ENCODE assay signal across 2 cellular contexts in the genomic region with DNA sequence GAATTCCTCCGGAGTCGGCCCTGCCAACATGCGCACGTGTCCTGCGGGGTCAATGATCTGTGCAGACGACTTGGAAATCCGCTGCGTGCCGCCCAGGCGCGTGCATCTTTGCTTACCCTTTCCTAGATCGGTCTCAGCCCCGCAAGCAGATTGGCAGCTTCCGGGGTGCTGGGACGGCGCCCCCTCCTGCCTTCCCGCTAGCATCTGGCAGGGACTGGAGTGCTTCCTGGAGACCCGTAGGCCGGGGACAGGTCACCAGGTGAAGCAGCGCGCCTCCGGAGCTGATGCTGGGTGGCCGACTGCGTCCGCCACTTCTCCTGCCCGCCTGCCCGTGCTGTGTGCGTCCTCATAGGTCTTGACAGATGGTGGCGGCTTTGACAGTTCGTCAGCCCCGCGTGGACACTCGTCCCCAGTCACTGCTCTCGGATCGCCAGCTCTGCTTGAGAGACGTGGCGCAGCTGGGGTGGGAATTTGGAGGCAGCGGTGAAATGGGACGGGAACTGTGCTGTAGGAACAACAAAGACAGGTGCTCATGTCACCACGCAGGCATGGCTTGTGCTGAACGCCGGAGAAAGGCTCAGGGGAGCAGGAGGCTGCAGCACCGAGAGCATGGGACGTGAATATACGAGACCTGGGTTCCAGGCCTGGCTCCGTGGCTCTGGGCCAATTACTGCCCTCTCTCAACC.
TF ChIP-seq lines count a peak whose summit lies in the region.

No MANE protein-coding gene starts in this region.

TF ChIP-seq in SK-N-SH, 30 proteins besides CTCF, POLR2A, EP300 and RAD21:
- TF ChIP-seq, protein P1, sequence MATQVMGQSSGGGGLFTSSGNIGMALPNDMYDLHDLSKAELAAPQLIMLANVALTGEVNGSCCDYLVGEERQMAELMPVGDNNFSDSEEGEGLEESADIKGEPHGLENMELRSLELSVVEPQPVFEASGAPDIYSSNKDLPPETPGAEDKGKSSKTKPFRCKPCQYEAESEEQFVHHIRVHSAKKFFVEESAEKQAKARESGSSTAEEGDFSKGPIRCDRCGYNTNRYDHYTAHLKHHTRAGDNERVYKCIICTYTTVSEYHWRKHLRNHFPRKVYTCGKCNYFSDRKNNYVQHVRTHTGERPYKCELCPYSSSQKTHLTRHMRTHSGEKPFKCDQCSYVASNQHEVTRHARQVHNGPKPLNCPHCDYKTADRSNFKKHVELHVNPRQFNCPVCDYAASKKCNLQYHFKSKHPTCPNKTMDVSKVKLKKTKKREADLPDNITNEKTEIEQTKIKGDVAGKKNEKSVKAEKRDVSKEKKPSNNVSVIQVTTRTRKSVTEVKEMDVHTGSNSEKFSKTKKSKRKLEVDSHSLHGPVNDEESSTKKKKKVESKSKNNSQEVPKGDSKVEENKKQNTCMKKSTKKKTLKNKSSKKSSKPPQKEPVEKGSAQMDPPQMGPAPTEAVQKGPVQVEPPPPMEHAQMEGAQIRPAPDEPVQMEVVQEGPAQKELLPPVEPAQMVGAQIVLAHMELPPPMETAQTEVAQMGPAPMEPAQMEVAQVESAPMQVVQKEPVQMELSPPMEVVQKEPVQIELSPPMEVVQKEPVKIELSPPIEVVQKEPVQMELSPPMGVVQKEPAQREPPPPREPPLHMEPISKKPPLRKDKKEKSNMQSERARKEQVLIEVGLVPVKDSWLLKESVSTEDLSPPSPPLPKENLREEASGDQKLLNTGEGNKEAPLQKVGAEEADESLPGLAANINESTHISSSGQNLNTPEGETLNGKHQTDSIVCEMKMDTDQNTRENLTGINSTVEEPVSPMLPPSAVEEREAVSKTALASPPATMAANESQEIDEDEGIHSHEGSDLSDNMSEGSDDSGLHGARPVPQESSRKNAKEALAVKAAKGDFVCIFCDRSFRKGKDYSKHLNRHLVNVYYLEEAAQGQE (IDR thresholded peaks at IDR 0.05; ENCODE audit: low read depth, low read length): no peak
- no peak for TF ChIP-seq MEF2A (IDR thresholded peaks at IDR 0.05; ENCODE audit: borderline replicate concordance, low read depth)
- peak; percentile 46; the same call in 1 of the 2 replicates for TF ChIP-seq MXI1 (IDR thresholded peaks at IDR 0.05; ENCODE audit: low read depth, low read length)
- TF ChIP-seq CHD2 (IDR thresholded peaks at IDR 0.05; ENCODE audit: low read length, partially characterized antibody): no peak
- TF ChIP-seq, protein P2, sequence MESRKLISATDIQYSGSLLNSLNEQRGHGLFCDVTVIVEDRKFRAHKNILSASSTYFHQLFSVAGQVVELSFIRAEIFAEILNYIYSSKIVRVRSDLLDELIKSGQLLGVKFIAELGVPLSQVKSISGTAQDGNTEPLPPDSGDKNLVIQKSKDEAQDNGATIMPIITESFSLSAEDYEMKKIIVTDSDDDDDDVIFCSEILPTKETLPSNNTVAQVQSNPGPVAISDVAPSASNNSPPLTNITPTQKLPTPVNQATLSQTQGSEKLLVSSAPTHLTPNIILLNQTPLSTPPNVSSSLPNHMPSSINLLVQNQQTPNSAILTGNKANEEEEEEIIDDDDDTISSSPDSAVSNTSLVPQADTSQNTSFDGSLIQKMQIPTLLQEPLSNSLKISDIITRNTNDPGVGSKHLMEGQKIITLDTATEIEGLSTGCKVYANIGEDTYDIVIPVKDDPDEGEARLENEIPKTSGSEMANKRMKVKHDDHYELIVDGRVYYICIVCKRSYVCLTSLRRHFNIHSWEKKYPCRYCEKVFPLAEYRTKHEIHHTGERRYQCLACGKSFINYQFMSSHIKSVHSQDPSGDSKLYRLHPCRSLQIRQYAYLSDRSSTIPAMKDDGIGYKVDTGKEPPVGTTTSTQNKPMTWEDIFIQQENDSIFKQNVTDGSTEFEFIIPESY (IDR thresholded peaks at IDR 0.05; ENCODE audit: borderline replicate concordance, low read depth): no peak
- no peak for TF ChIP-seq NFIC (IDR thresholded peaks at IDR 0.05; ENCODE audit: borderline replicate concordance)
- TF ChIP-seq POLR2AphosphoS5 (IDR thresholded peaks at IDR 0.05; ENCODE audit: low read depth, low read length): no peak
- TF ChIP-seq EZH2phosphoT487 (IDR thresholded peaks at IDR 0.05; ENCODE audit: borderline replicate concordance, low read depth): no peak

TF ChIP-seq in endothelial cell of umbilical vein, 7 proteins besides CTCF, POLR2A, EP300 and RAD21:
- no peak for TF ChIP-seq JUN (IDR thresholded peaks at IDR 0.05; ENCODE audit: borderline replicate concordance, insufficient read depth, insufficient read length, low read depth)
- TF ChIP-seq POLR2AphosphoS5 (IDR thresholded peaks at IDR 0.05; ENCODE audit: insufficient read depth, low read depth, low read length): no peak
- TF ChIP-seq GATA2 (IDR thresholded peaks at IDR 0.05; ENCODE audit: insufficient read depth, insufficient read length, low read depth, low read length): no peak
- no peak for TF ChIP-seq EZH2 (IDR thresholded peaks at IDR 0.05; ENCODE audit: borderline replicate concordance, low read depth, low read length, severe bottlenecking)
- TF ChIP-seq MAX (IDR thresholded peaks at IDR 0.05; ENCODE audit: insufficient read depth, insufficient read length): no peak
- no peak for TF ChIP-seq MYC (IDR thresholded peaks at IDR 0.05; ENCODE audit: low read depth, low read length)
- no peak for TF ChIP-seq FOS (IDR thresholded peaks at IDR 0.05; ENCODE audit: borderline replicate concordance, insufficient read depth, low read length)
